In genomic region chr19:10136936-10137335, GRCh38 we compare ENCODE assay signal across 20 cellular contexts. TPM values are rescaled to one million over a fixed set of nuclear protein-coding genes. Genes with fewer than 3 reads are reported as not detected.
"Had no signal": no experiment of that assay in that cellular context is flagged by ENCODE, and none has a peak within 500 bp of the region (broad histone marks: within the 10 kb centered on the region; RNA-seq: fewer than 3 reads in every experiment).

No MANE protein-coding gene starts in this region.

- H3K27me3 ChIP-seq: cardiac muscle cell, pancreas, right atrium auricular region, thyroid gland had no signal

- H3K4me1 ChIP-seq: pancreas, psoas muscle, right atrium auricular region, thyroid gland had no signal

- H3K27ac ChIP-seq: cardiac muscle cell, pancreas, psoas muscle, right atrium auricular region, thyroid gland had no signal

- DNase-seq: activated CD4-positive, alpha-beta T cell treated with anti-CD3 and anti-CD28 coated beads for 1 hour; activated gamma-delta T cell; activated naive CD8-positive, alpha-beta T cell treated with anti-CD3 and anti-CD28 coated beads, Interleukin-2, amount 10 ng/mL, durations not matched to agents 7 days and 5 days; amygdala; dermis blood vessel endothelial cell; effector CD8-positive, alpha-beta T cell; foreskin melanocyte; immature natural killer cell; pancreas; psoas muscle; stimulated activated CD4-positive, alpha-beta T cell treated with anti-CD3 and anti-CD28 coated beads, Interleukin-4, amount 100 ng/mL, for 24 hours; T-cell; thyroid gland had no signal

- ATAC-seq: esophagus mucosa; left lobe of liver; natural killer cell treated with Interleukin-12 subunit alpha and Interleukin-12 subunit beta and Interleukin-15 and Interleukin-18, amount 100 ng/mL, for 72 hours; pancreas; psoas muscle; T-cell had no signal

- H3K27ac Mint-ChIP-seq: activated naive CD8-positive, alpha-beta T cell treated with anti-CD3 and anti-CD28 coated beads, Interleukin-2, amount 10 ng/mL, durations not matched to agents 7 days and 5 days; immature natural killer cell; natural killer cell treated with Interleukin-12 subunit alpha and Interleukin-12 subunit beta and Interleukin-15 and Interleukin-18, amount 100 ng/mL, for 72 hours; stimulated activated naive CD8-positive, alpha-beta T cell treated with anti-CD3 and anti-CD28 coated beads, Interleukin-15, Interleukin-2, amounts not matched to agents 100 ng/mL and 50 ng/mL, for 24 hours had no signal

- H3K9me3 Mint-ChIP-seq: activated naive CD8-positive, alpha-beta T cell treated with anti-CD3 and anti-CD28 coated beads, Interleukin-2, amount 10 ng/mL, durations not matched to agents 7 days and 5 days; immature natural killer cell; natural killer cell treated with Interleukin-12 subunit alpha and Interleukin-12 subunit beta and Interleukin-15 and Interleukin-18, amount 100 ng/mL, for 72 hours; stimulated activated naive CD8-positive, alpha-beta T cell treated with anti-CD3 and anti-CD28 coated beads, Interleukin-15, Interleukin-2, amounts not matched to agents 100 ng/mL and 50 ng/mL, for 24 hours; T-cell had no signal

- H3K4me3 ChIP-seq: cardiac muscle cell, pancreas, psoas muscle, right atrium auricular region, thyroid gland had no signal

- H3K9me3 ChIP-seq: pancreas, psoas muscle, right atrium auricular region, thyroid gland had no signal

RNA-seq across cellular contexts. Expression of gene ANGPTL6, which starts 34.5 kb away (rescaled TPM):
- total RNA-seq: endothelial cell of umbilical vein, esophagus mucosa, psoas muscle had no signal
